Comparison of ENCODE assay signal across 1 cellular context in the genomic region with DNA sequence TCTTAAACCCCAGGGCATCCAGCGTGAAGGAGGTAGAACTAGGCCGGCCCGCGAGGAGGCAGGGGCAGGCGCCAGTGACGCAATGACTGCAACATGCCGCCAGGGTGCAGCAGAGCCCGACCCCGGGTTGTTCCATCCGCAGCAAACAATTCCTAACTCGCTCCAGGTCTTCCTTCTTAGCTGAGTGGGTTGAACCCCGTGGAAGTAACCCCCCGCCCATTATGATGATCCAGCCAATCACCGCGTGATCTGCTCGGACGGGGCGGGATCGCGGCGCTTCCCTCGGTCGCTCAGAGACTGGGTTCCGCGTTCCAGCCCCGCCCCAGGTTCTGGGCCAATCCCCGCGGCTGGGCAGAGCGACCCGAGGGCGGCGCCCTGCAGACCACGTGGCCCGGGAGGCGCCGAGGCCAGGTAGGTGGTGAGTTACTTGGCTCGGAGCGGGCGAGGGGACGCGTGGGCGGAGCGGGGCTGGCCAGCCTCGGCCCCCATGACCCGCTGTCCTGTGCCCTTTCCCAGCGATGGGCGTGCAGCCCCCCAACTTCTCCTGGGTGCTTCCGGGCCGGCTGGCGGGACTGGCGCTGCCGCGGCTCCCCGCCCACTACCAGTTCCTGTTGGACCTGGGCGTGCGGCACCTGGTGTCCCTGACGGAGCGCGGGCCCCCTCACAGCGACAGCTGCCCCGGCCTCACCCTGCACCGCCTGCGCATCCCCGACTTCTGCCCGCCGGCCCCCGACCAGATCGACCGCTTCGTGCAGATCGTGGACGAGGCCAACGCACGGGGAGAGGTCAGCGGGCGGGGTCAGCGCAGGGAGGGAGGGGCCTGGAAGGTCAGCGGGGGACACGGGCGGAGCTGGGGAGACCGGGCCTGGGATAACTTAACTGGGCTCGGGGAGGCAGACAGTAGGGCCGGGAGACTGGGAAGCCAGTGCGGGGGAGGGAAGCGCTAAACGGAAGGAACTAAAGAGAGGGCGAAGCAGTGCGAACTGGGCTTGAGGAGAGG.
TF ChIP-seq lines count a peak whose summit lies in the region.

A gene (plus strand): TSS at position 380 of the 1,000 bp plus-strand sequence. CDS start 139 bp downstream, at position 519.

TF ChIP-seq in K562, 482 proteins besides CTCF, POLR2A, EP300 and RAD21 (continued from another document and continues in another):
- TF ChIP-seq, protein P1, sequence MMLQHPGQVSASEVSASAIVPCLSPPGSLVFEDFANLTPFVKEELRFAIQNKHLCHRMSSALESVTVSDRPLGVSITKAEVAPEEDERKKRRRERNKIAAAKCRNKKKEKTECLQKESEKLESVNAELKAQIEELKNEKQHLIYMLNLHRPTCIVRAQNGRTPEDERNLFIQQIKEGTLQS (IDR thresholded peaks at IDR 0.05): peak; percentile 91
- TF ChIP-seq, protein P1 (CRISPR knock-in tag; conservative IDR thresholded peaks at IDR 0.05): no peak; the same call in 1 of the 2 replicates
- TF ChIP-seq ZKSCAN8 (CRISPR knock-in tag; IDR thresholded peaks at IDR 0.05) (no peak), ZFP30 (CRISPR knock-in tag; IDR thresholded peaks at IDR 0.05; ENCODE audit: borderline replicate concordance) (no peak), NR1H2 (CRISPR knock-in tag; IDR thresholded peaks at IDR 0.05) (0 out of 2 replicates have a peak, but pooled peaks have one; percentile 93), KLF16 (IDR thresholded peaks at IDR 0.05) (peak; percentile 52; the same call in 1 of the 2 replicates), SIX5 (IDR thresholded peaks at IDR 0.05; ENCODE audit: borderline replicate concordance in 1 of 2, insufficient read depth in 1 of 2, low read depth in 1 of 2, low read length in 2 of 2) (no peak), STAG1 (CRISPR knock-in tag; IDR thresholded peaks at IDR 0.05; ENCODE audit: borderline replicate concordance) (peak; percentile 74; the same call in 1 of the 2 replicates), MED1 (CRISPR knock-in tag; IDR thresholded peaks at IDR 0.05; ENCODE audit: borderline replicate concordance) (no peak), RCOR1 (IDR thresholded peaks at IDR 0.05; ENCODE audit: borderline replicate concordance in 1 of 2, low read depth in 2 of 2, low read length in 2 of 2) (no peak), NBN (IDR thresholded peaks at IDR 0.05; ENCODE audit: low read depth) (no peak; the same call in 1 of the 2 replicates), NR2C2 (CRISPR knock-in tag; IDR thresholded peaks at IDR 0.05) (peak; percentile 91), NR2C2 (tag; IDR thresholded peaks at IDR 0.05) (peak; percentile 97), HMGN3 (IDR thresholded peaks at IDR 0.05; ENCODE audit: borderline replicate concordance, extremely low read depth, insufficient read length, low read depth, low read length) (peak; percentile 31), ZKSCAN1 (IDR thresholded peaks at IDR 0.05; ENCODE audit: low read depth, low read length) (no peak), RBBP5 (IDR thresholded peaks at IDR 0.05; ENCODE audit: borderline replicate concordance, insufficient read depth, low read length, poor library complexity, severe bottlenecking) (peak; percentile 79), HDGF (IDR thresholded peaks at IDR 0.05) (no peak), HDAC2 (IDR thresholded peaks at IDR 0.05) (no peak), FUS (optimal IDR thresholded peaks at IDR 0.05; ENCODE audit: low read depth, low read length) (no peak), FOXA3 (CRISPR knock-in tag; conservative IDR thresholded peaks at IDR 0.05 in 1 of 2, IDR thresholded peaks at IDR 0.05 in 1 of 2) (0 out of 4 replicates have a peak, but pooled peaks of 1 of the 2 experiments have one; percentile 45), ZNF445 (CRISPR knock-in tag; IDR thresholded peaks at IDR 0.05; ENCODE audit: low read depth) (no peak), HSF4 (CRISPR knock-in tag; IDR thresholded peaks at IDR 0.05; ENCODE audit: borderline replicate concordance) (no peak), FOXJ2 (tag; IDR thresholded peaks at IDR 0.05) (no peak), TFAM (CRISPR knock-in tag; conservative IDR thresholded peaks at IDR 0.05) (no peak), SPI1 (IDR thresholded peaks at IDR 0.05; ENCODE audit: borderline replicate concordance, low read depth, low read length) (no peak; the same call in 1 of the 2 replicates), NFE2L1 (tag; IDR thresholded peaks at IDR 0.05; ENCODE audit: borderline replicate concordance, low read depth) (no peak), ZFPM2 (CRISPR knock-in tag; IDR thresholded peaks at IDR 0.05) (no peak), EZH2 (IDR thresholded peaks at IDR 0.05; ENCODE audit: borderline replicate concordance, low read depth, low read length) (no peak), ARNT (IDR thresholded peaks at IDR 0.05) (no peak), XRCC4 (IDR thresholded peaks at IDR 0.05; ENCODE audit: extremely low read depth, insufficient read depth, insufficient read length) (no peak), E2F3 (CRISPR knock-in tag; IDR thresholded peaks at IDR 0.05) (peak; percentile 47), NCOA2 (IDR thresholded peaks at IDR 0.05; ENCODE audit: partially characterized antibody in 2 of 2) (no peak)
- TF ChIP-seq, protein P2, sequence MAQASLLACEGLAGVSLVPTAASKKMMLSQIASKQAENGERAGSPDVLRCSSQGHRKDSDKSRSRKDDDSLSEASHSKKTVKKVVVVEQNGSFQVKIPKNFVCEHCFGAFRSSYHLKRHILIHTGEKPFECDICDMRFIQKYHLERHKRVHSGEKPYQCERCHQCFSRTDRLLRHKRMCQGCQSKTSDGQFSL (CRISPR knock-in tag; IDR thresholded peaks at IDR 0.05): no peak
- TF ChIP-seq, protein P2 (tag; IDR thresholded peaks at IDR 0.05): no peak
- TF ChIP-seq, protein P3, sequence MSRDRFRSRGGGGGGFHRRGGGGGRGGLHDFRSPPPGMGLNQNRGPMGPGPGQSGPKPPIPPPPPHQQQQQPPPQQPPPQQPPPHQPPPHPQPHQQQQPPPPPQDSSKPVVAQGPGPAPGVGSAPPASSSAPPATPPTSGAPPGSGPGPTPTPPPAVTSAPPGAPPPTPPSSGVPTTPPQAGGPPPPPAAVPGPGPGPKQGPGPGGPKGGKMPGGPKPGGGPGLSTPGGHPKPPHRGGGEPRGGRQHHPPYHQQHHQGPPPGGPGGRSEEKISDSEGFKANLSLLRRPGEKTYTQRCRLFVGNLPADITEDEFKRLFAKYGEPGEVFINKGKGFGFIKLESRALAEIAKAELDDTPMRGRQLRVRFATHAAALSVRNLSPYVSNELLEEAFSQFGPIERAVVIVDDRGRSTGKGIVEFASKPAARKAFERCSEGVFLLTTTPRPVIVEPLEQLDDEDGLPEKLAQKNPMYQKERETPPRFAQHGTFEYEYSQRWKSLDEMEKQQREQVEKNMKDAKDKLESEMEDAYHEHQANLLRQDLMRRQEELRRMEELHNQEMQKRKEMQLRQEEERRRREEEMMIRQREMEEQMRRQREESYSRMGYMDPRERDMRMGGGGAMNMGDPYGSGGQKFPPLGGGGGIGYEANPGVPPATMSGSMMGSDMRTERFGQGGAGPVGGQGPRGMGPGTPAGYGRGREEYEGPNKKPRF (IDR thresholded peaks at IDR 0.05; ENCODE audit: low read depth, low read length): no peak
- TF ChIP-seq, protein P4, sequence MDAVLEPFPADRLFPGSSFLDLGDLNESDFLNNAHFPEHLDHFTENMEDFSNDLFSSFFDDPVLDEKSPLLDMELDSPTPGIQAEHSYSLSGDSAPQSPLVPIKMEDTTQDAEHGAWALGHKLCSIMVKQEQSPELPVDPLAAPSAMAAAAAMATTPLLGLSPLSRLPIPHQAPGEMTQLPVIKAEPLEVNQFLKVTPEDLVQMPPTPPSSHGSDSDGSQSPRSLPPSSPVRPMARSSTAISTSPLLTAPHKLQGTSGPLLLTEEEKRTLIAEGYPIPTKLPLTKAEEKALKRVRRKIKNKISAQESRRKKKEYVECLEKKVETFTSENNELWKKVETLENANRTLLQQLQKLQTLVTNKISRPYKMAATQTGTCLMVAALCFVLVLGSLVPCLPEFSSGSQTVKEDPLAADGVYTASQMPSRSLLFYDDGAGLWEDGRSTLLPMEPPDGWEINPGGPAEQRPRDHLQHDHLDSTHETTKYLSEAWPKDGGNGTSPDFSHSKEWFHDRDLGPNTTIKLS (IDR thresholded peaks at IDR 0.05; ENCODE audit: borderline replicate concordance, low read depth): peak; percentile 82
- TF ChIP-seq, protein P5, sequence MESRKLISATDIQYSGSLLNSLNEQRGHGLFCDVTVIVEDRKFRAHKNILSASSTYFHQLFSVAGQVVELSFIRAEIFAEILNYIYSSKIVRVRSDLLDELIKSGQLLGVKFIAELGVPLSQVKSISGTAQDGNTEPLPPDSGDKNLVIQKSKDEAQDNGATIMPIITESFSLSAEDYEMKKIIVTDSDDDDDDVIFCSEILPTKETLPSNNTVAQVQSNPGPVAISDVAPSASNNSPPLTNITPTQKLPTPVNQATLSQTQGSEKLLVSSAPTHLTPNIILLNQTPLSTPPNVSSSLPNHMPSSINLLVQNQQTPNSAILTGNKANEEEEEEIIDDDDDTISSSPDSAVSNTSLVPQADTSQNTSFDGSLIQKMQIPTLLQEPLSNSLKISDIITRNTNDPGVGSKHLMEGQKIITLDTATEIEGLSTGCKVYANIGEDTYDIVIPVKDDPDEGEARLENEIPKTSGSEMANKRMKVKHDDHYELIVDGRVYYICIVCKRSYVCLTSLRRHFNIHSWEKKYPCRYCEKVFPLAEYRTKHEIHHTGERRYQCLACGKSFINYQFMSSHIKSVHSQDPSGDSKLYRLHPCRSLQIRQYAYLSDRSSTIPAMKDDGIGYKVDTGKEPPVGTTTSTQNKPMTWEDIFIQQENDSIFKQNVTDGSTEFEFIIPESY (CRISPR knock-in tag; IDR thresholded peaks at IDR 0.05): peak; percentile 37; the same call in 1 of the 2 replicates
- TF ChIP-seq, protein P6, sequence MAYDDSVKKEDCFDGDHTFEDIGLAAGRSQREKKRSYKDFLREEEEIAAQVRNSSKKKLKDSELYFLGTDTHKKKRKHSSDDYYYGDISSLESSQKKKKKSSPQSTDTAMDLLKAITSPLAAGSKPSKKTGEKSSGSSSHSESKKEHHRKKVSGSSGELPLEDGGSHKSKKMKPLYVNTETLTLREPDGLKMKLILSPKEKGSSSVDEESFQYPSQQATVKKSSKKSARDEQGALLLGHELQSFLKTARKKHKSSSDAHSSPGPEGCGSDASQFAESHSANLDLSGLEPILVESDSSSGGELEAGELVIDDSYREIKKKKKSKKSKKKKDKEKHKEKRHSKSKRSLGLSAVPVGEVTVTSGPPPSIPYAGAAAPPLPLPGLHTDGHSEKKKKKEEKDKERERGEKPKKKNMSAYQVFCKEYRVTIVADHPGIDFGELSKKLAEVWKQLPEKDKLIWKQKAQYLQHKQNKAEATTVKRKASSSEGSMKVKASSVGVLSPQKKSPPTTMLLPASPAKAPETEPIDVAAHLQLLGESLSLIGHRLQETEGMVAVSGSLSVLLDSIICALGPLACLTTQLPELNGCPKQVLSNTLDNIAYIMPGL (CRISPR knock-in tag; IDR thresholded peaks at IDR 0.05): no peak; the same call in 1 of the 2 replicates
- TF ChIP-seq, protein P7, sequence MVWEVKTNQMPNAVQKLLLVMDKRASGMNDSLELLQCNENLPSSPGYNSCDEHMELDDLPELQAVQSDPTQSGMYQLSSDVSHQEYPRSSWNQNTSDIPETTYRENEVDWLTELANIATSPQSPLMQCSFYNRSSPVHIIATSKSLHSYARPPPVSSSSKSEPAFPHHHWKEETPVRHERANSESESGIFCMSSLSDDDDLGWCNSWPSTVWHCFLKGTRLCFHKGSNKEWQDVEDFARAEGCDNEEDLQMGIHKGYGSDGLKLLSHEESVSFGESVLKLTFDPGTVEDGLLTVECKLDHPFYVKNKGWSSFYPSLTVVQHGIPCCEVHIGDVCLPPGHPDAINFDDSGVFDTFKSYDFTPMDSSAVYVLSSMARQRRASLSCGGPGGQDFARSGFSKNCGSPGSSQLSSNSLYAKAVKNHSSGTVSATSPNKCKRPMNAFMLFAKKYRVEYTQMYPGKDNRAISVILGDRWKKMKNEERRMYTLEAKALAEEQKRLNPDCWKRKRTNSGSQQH (CRISPR knock-in tag; IDR thresholded peaks at IDR 0.05): no peak
- TF ChIP-seq, protein P8, sequence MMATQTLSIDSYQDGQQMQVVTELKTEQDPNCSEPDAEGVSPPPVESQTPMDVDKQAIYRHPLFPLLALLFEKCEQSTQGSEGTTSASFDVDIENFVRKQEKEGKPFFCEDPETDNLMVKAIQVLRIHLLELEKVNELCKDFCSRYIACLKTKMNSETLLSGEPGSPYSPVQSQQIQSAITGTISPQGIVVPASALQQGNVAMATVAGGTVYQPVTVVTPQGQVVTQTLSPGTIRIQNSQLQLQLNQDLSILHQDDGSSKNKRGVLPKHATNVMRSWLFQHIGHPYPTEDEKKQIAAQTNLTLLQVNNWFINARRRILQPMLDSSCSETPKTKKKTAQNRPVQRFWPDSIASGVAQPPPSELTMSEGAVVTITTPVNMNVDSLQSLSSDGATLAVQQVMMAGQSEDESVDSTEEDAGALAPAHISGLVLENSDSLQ (IDR thresholded peaks at IDR 0.05): peak; percentile 90
- TF ChIP-seq, protein P9, sequence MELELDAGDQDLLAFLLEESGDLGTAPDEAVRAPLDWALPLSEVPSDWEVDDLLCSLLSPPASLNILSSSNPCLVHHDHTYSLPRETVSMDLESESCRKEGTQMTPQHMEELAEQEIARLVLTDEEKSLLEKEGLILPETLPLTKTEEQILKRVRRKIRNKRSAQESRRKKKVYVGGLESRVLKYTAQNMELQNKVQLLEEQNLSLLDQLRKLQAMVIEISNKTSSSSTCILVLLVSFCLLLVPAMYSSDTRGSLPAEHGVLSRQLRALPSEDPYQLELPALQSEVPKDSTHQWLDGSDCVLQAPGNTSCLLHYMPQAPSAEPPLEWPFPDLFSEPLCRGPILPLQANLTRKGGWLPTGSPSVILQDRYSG (tag; conservative IDR thresholded peaks at IDR 0.05; ENCODE audit: low read depth): no peak
- TF ChIP-seq, protein P10, sequence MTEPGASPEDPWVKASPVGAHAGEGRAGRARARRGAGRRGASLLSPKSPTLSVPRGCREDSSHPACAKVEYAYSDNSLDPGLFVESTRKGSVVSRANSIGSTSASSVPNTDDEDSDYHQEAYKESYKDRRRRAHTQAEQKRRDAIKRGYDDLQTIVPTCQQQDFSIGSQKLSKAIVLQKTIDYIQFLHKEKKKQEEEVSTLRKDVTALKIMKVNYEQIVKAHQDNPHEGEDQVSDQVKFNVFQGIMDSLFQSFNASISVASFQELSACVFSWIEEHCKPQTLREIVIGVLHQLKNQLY (CRISPR knock-in tag; conservative IDR thresholded peaks at IDR 0.05): 0 out of 4 replicates have a peak, but pooled peaks of 1 of the 2 experiments have one; percentile 42
